ENCODE assay signal across 15 cellular contexts in genomic region chr21:44052830-44053226, GRCh38. TPM values are rescaled to one million over a fixed set of nuclear protein-coding genes. Genes with fewer than 3 reads are reported as not detected.
DNase-seq lines count a peak whose midpoint lies in the region; ATAC-seq and TF ChIP-seq lines count a peak whose summit lies in the region.
"Had no signal": no experiment of that assay in that cellular context is flagged by ENCODE, and none has a peak within 500 bp of the region (broad histone marks: within the 10 kb centered on the region; RNA-seq: fewer than 3 reads in every experiment).

No MANE protein-coding gene starts in this region.

- H3K36me3 ChIP-seq in mammary epithelial cell (ENCODE audit: insufficient read depth, low read length) (no peaks in the 10 kb centered on the region), transverse colon (peaks cover 0 to 25% (median 6%) of the 10 kb centered on the region in 4 donors)
- H3K36me3 ChIP-seq in naive thymus-derived CD4-positive, alpha-beta T cell (ENCODE audit: control insufficient read depth in 2 of 3, insufficient read depth in 3 of 3, low read length in 3 of 3) = peaks cover 10 to 77% (median 16%) of the 10 kb centered on the region in 3 experiments

- H3K9me3 ChIP-seq in mammary epithelial cell (replicated peaks; ENCODE audit: insufficient read depth, low read length) = no peaks in the 10 kb centered on the region
- no peaks in the 10 kb centered on the region for H3K9me3 ChIP-seq in naive thymus-derived CD4-positive, alpha-beta T cell (ENCODE audit: control insufficient read depth in 2 of 3, low read length in 3 of 3)
- H3K9me3 ChIP-seq in transverse colon = no peaks in the 10 kb centered on the region
- H3K9me3 ChIP-seq: gastrocnemius medialis, mucosa of descending colon, thoracic aorta had no signal

- POLR2A ChIA-PET in MCF 10A (lab: Yijun Ruan, JAX) = no interaction called here
- POLR2A ChIA-PET in naive thymus-derived CD4-positive, alpha-beta T cell (lab: Charles Lee) = interaction anchor here (1.3 kb wide), 1 partner anchor 24 kb away, joined by 3 read pairs; no protein-coding TSS in a partner anchor
- POLR2A ChIA-PET in activated CD8-positive, alpha-beta T cell treated with anti-CD3 and anti-CD28 coated beads, Interleukin-2, amount 10 ng/mL, durations not matched to agents 7 days and 5 days (lab: Charles Lee) = no interaction called here

- no peak overlapping the region for H3K9ac ChIP-seq in mammary epithelial cell (ENCODE audit: insufficient read depth, low read length)

- no peaks in the 10 kb centered on the region for H3K27me3 ChIP-seq in mammary epithelial cell (ENCODE audit: insufficient read depth, low read length)
- no peaks in the 10 kb centered on the region for H3K27me3 ChIP-seq in naive thymus-derived CD4-positive, alpha-beta T cell (ENCODE audit: control insufficient read depth in 2 of 2, insufficient read depth in 2 of 2, low read length in 2 of 2)
- H3K27me3 ChIP-seq in transverse colon = no peaks in the 10 kb centered on the region
- H3K27me3 ChIP-seq: gastrocnemius medialis had no signal

- no peak overlapping the region for H2AFZ ChIP-seq in mammary epithelial cell (ENCODE audit: low read depth, low read length)

- ATAC-seq in naive thymus-derived CD4-positive, alpha-beta T cell = no peak
- ATAC-seq in activated CD8-positive, alpha-beta T cell treated with anti-CD3 and anti-CD28 coated beads, Interleukin-2, amount 10 ng/mL, durations not matched to agents 7 days and 5 days = no peak
- ATAC-seq in GM19467 (IDR thresholded peaks at IDR 0.05; ENCODE audit: unreplicated experiment) = no peak
- ATAC-seq: gastrocnemius medialis had no signal

- CTCF ChIA-PET in MCF 10A (lab: Yijun Ruan, JAX) = no interaction called here
- CTCF ChIA-PET in mammary epithelial cell (lab: Charles Lee; ENCODE audit: low non-redundant PET) = no interaction called here
- CTCF ChIA-PET in naive thymus-derived CD4-positive, alpha-beta T cell (lab: Charles Lee) = no interaction called here
- CTCF ChIA-PET in activated CD8-positive, alpha-beta T cell treated with anti-CD3 and anti-CD28 coated beads, Interleukin-2, amount 10 ng/mL, durations not matched to agents 7 days and 5 days (lab: Charles Lee) = no interaction called here

- H3K79me2 ChIP-seq in mammary epithelial cell (ENCODE audit: insufficient read depth, low read length) = peaks cover 66% of the 10 kb centered on the region

- no peak overlapping the region for H3K4me3 Mint-ChIP-seq in MCF 10A (ENCODE audit: unreplicated experiment)
- no peak overlapping the region for H3K4me3 Mint-ChIP-seq in naive thymus-derived CD4-positive, alpha-beta T cell
- no peak overlapping the region for H3K4me3 Mint-ChIP-seq in activated CD8-positive, alpha-beta T cell treated with anti-CD3 and anti-CD28 coated beads, Interleukin-2, amount 10 ng/mL, durations not matched to agents 7 days and 5 days

- H3K4me1 ChIP-seq in mammary epithelial cell (ENCODE audit: insufficient read depth, low read length) = no peaks in the 10 kb centered on the region
- no peaks in the 10 kb centered on the region for H3K4me1 ChIP-seq in naive thymus-derived CD4-positive, alpha-beta T cell (ENCODE audit: control insufficient read depth in 2 of 2, insufficient read depth in 2 of 2, low read length in 2 of 2)
- H3K4me1 ChIP-seq in transverse colon = peaks cover 14 to 23% (median 17%) of the 10 kb centered on the region in 4 donors

- 88% methylated on average over 6 of the region's 6 CpGs for WGBS in mammary epithelial cell (ENCODE audit: low coverage, missing lambda C conversion rate)
- 70 to 90% methylated on average over 2 to 6 of the region's 6 CpGs for WGBS in transverse colon (ENCODE audit: low coverage in 1 of 2), 2 donors

- dilution Hi-C loops in mammary epithelial cell (cut with HindIII; ENCODE audit: low sequenced_read_pairs) = no loop called here

- H3K27ac ChIP-seq in mammary epithelial cell (ENCODE audit: insufficient read depth, low read depth, low read length) (no peak overlapping the region), caudate nucleus (ENCODE audit: low read depth, low read length) (peak overlapping the region; percentile 94), transverse colon (peak overlapping the region; percentile 72 to 80 (median 74))
- no peak overlapping the region for H3K27ac ChIP-seq in naive thymus-derived CD4-positive, alpha-beta T cell (ENCODE audit: low read depth, low read length)
- H3K27ac ChIP-seq: SK-N-MC, thoracic aorta had no signal

- intact Hi-C loops in MCF 10A (cut with micrococcal nuclease) (no loop called here), mammary epithelial cell (cut with micrococcal nuclease) (no loop called here), transverse colon (cut with DNase I; ENCODE audit: low total_unique reads) (no loop called here)
- intact Hi-C loops in naive thymus-derived CD4-positive, alpha-beta T cell (cut with micrococcal nuclease) = no loop called here

- H3K36me3 Mint-ChIP-seq in MCF 10A (ENCODE audit: insufficient read depth, unreplicated experiment) = peaks cover 43% of the 10 kb centered on the region
- H3K36me3 Mint-ChIP-seq in naive thymus-derived CD4-positive, alpha-beta T cell = peaks cover 4 to 42% (median 14%) of the 10 kb centered on the region in 5 donors
- peaks cover 39% of the 10 kb centered on the region for H3K36me3 Mint-ChIP-seq in activated CD8-positive, alpha-beta T cell treated with anti-CD3 and anti-CD28 coated beads, Interleukin-2, amount 10 ng/mL, durations not matched to agents 7 days and 5 days (ENCODE audit: low read depth)

- H3K4me1 Mint-ChIP-seq in MCF 10A (ENCODE audit: insufficient read depth, unreplicated experiment) = peaks cover 14% of the 10 kb centered on the region
- peaks cover 17 to 31% (median 24%) of the 10 kb centered on the region in 7 donors for H3K4me1 Mint-ChIP-seq in naive thymus-derived CD4-positive, alpha-beta T cell
- H3K4me1 Mint-ChIP-seq in activated CD8-positive, alpha-beta T cell treated with anti-CD3 and anti-CD28 coated beads, Interleukin-2, amount 10 ng/mL, durations not matched to agents 7 days and 5 days (ENCODE audit: low read depth) = peaks cover 14% of the 10 kb centered on the region

- no peaks in the 10 kb centered on the region for H4K20me1 ChIP-seq in mammary epithelial cell (ENCODE audit: insufficient read depth, low read length)

- H3K4me2 ChIP-seq in mammary epithelial cell (ENCODE audit: insufficient read depth, low read depth, low read length) = no peak overlapping the region

- H3K9me3 Mint-ChIP-seq in MCF 10A (ENCODE audit: unreplicated experiment) = no peaks in the 10 kb centered on the region
- H3K9me3 Mint-ChIP-seq in naive thymus-derived CD4-positive, alpha-beta T cell = peaks cover 0 to 2% (median 0%) of the 10 kb centered on the region in 11 donors
- no peaks in the 10 kb centered on the region for H3K9me3 Mint-ChIP-seq in activated CD8-positive, alpha-beta T cell treated with anti-CD3 and anti-CD28 coated beads, Interleukin-2, amount 10 ng/mL, durations not matched to agents 7 days and 5 days (ENCODE audit: insufficient read depth)

- H3K27ac Mint-ChIP-seq in MCF 10A (ENCODE audit: low read depth, unreplicated experiment) = peak overlapping the region; percentile 27
- H3K27ac Mint-ChIP-seq in naive thymus-derived CD4-positive, alpha-beta T cell = peak overlapping the region in 6 of 9 donors; percentile 53 to 81 (median 64)
- no peak overlapping the region for H3K27ac Mint-ChIP-seq in activated CD8-positive, alpha-beta T cell treated with anti-CD3 and anti-CD28 coated beads, Interleukin-2, amount 10 ng/mL, durations not matched to agents 7 days and 5 days

- no peak for TF ChIP-seq POLR2A in transverse colon (IDR thresholded peaks at IDR 0.05)

- no peaks in the 10 kb centered on the region for H3K27me3 Mint-ChIP-seq in MCF 10A (ENCODE audit: insufficient read depth, unreplicated experiment)
- no peaks in the 10 kb centered on the region for H3K27me3 Mint-ChIP-seq in naive thymus-derived CD4-positive, alpha-beta T cell
- H3K27me3 Mint-ChIP-seq in activated CD8-positive, alpha-beta T cell treated with anti-CD3 and anti-CD28 coated beads, Interleukin-2, amount 10 ng/mL, durations not matched to agents 7 days and 5 days (ENCODE audit: low read depth) = no peaks in the 10 kb centered on the region

- no peak for TF ChIP-seq EP300 in transverse colon (IDR thresholded peaks at IDR 0.05; ENCODE audit: low read depth)

- TF ChIP-seq CTCF in MCF 10A (IDR thresholded peaks at IDR 0.05; ENCODE audit: unreplicated experiment) (no peak), mammary epithelial cell (conservative IDR thresholded peaks at IDR 0.05 in 1 of 2, IDR thresholded peaks at IDR 0.05 in 1 of 2; ENCODE audit: extremely low read depth in 1 of 2, insufficient read depth in 1 of 2, low read depth in 1 of 2, low read length in 2 of 2) (no peak), transverse colon (IDR thresholded peaks at IDR 0.05) (no peak)

- H3K4me3 ChIP-seq in mammary epithelial cell (replicated peaks in 1 of 3; ENCODE audit: insufficient read depth in 1 of 3, low read depth in 2 of 3, low read length in 3 of 3) (no peak overlapping the region), transverse colon (no peak overlapping the region)
- no peak overlapping the region for H3K4me3 ChIP-seq in naive thymus-derived CD4-positive, alpha-beta T cell (ENCODE audit: low read length)
- H3K4me3 ChIP-seq: gastrocnemius medialis, mucosa of descending colon, SK-N-MC, thoracic aorta had no signal

- in situ Hi-C loops in mammary epithelial cell (cut with MboI; ENCODE audit: low sequenced_read_pairs in 2 of 2) = no loop called here
- in situ Hi-C loops in transverse colon (cut with MboI; ENCODE audit: low pct_ligation_motif_present in 1 of 4, low pct_unique_long_range_greater_than_20kb in 1 of 4, low sequenced_read_pairs in 3 of 4) = no loop called here

- DNase-seq in MCF 10A (ENCODE audit: unreplicated experiment) (no peak), mammary epithelial cell (no peak), caudate nucleus (lab: John Stamatoyannopoulos, UW) (no peak), transverse colon (no peak)
- no peak for DNase-seq in naive thymus-derived CD4-positive, alpha-beta T cell
- no peak for DNase-seq in activated CD8-positive, alpha-beta T cell treated with anti-CD3 and anti-CD28 coated beads, Interleukin-2, amount 10 ng/mL, durations not matched to agents 7 days and 5 days
- DNase-seq in stimulated activated CD8-positive, alpha-beta memory T cell treated with anti-CD3 and anti-CD28 coated beads, Interleukin-4, amount 100 ng/mL, for 48 hours = no peak
- DNase-seq: activated naive CD4-positive, alpha-beta T cell treated with anti-CD3 and anti-CD28 coated beads, Interleukin-2, amount 50 U/mL, for 16 hours; gastrocnemius medialis; mucosa of descending colon; NCI-H1436 treated with DMSO at 0.1 percent for 48 hours; NCI-H446 treated with DMSO at 0.1 percent for 48 hours had no signal

- BruUV-seq in MCF 10A (replicated peaks; lab: Mats Ljungman, UMichigan) = no TSS peak
- BruUV-seq in mammary epithelial cell (replicated peaks; lab: Mats Ljungman, UMichigan) = no TSS peak

RNA-seq across cellular contexts. Expression of gene TRAPPC10, which starts 40.7 kb away (rescaled TPM):
- total RNA-seq in MCF 10A (2022) (33.0 and 39.3 TPM in 2 replicates), mammary epithelial cell (10 to 100 TPM; 36.3 to 37.3 TPM), transverse colon (10 to 100 TPM; 71.0 to 81.5 (median 79.8) TPM)
- polyA plus RNA-seq in mammary epithelial cell = 18.3 TPM
- 113 TPM for polyA minus RNA-seq in mammary epithelial cell
- 100 to 1,000 TPM in 2 of 5 experiments, 10 to 100 TPM in 3; 80.6 to 119 (median 93.2) TPM for total RNA-seq in naive thymus-derived CD4-positive, alpha-beta T cell
- polyA plus RNA-seq in naive thymus-derived CD4-positive, alpha-beta T cell = 10 to 100 TPM; 15.6 to 26.5 TPM
- total RNA-seq in activated CD8-positive, alpha-beta T cell treated with anti-CD3 and anti-CD28 coated beads, Interleukin-2, amount 10 ng/mL, durations not matched to agents 7 days and 5 days = 10 to 100 TPM; 72.2 to 82.7 TPM

RNA-seq across cellular contexts. Expression of gene PWP2, which starts 54.4 kb away (rescaled TPM):
- total RNA-seq in MCF 10A (2022) (11.2 and 16.5 TPM in 2 replicates), mammary epithelial cell (1 to 10 TPM; 3.5 to 6.3 TPM), transverse colon (10 to 100 TPM in 3 of 4 donors, not detected in 1; 11.9 to 19.9 (median 12.1) TPM)
- polyA plus RNA-seq in mammary epithelial cell = 24.5 TPM
- polyA minus RNA-seq in mammary epithelial cell = 31.0 TPM
- total RNA-seq in naive thymus-derived CD4-positive, alpha-beta T cell = 10 to 100 TPM; 12.0 to 42.3 (median 23.0) TPM
- 10 to 100 TPM in 1 of 2 donors, 1 to 10 TPM in 1; 8.7 to 17.9 TPM for polyA plus RNA-seq in naive thymus-derived CD4-positive, alpha-beta T cell
- total RNA-seq in activated CD8-positive, alpha-beta T cell treated with anti-CD3 and anti-CD28 coated beads, Interleukin-2, amount 10 ng/mL, durations not matched to agents 7 days and 5 days = 1 to 10 TPM; 2.9 to 8.0 TPM

Comparison
In these comparisons a context has a peak if more than half of its experiments do, and no peak if none do; other contexts are left out.
1. H3K27ac ChIP-seq: peak in caudate nucleus (single experiment) and transverse colon (4 of 4); none in mammary epithelial cell (single experiment) and naive thymus-derived CD4-positive, alpha-beta T cell (single experiment).